In the genomic region with DNA sequence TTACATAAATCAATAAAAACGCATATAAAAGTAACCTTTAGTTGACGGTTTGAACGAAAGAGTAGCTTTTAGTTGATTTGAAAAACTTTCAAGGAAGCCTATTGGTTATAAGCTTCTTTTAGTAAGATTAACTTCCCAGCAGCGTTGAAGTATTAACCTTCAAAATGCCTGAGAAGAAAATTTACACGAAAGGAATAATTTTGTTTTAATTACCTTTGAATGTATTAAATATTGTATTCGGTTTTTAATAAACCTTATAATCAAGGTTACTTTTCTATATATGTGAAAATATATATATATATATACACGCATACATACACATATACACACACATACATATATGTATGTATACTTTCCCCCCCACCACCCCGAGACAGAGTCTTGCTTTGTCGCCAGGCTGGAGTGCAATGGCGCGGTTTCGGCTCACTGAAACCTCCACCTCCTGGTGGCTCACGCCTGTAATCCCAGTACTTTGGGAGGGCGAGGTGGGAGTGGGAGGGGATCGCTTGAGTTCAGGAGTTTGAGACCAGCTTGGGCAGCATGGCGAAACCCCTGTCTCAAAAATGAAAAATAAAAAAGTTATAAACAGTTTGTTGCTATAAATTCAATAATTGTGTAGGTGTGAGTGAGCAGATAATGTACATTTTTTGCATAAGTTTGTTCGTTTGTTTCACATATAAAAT, we compare ENCODE assay signal across 8 cellular contexts. TPM values are rescaled to one million over a fixed set of nuclear protein-coding genes. Genes with fewer than 3 reads are reported as not detected.
DNase-seq lines count a peak whose midpoint lies in the region; ATAC-seq and TF ChIP-seq lines count a peak whose summit lies in the region.

No MANE protein-coding gene starts in this region.

- TF ChIP-seq CTCF in PC-3 (conservative IDR thresholded peaks at IDR 0.05; ENCODE audit: low read depth, low read length): peak; percentile 46; the same call in 1 of the 2 replicates
- TF ChIP-seq CTCF in fibroblast of villous mesenchyme (IDR thresholded peaks at IDR 0.05; ENCODE audit: insufficient read depth, low read depth, low read length): peak; percentile 53
- peak in 2 of 3 experiments; percentile 19 to 54 for TF ChIP-seq CTCF in testis (IDR thresholded peaks at IDR 0.05)

- no peaks in the 10 kb centered on the region for H3K79me2 ChIP-seq in PC-3 (ENCODE audit: low read length)

- H3K9ac ChIP-seq in BLaER1 treated with 17β-estradiol and CSF1 and Interleukin-3, amounts not matched to agents 10 nM and 100 nM: peak overlapping the region; percentile 87 to 98 (median 95)
- peak overlapping the region; percentile 93 for H3K9ac ChIP-seq in PC-3 (ENCODE audit: low read length)

- H3K36me3 ChIP-seq in BLaER1 treated with 17β-estradiol and CSF1 and Interleukin-3, amounts not matched to agents 10 nM and 100 nM: no peaks in the 10 kb centered on the region
- H3K36me3 ChIP-seq in PC-3 (ENCODE audit: low read depth, low read length) (no peaks in the 10 kb centered on the region), neuron (ENCODE audit: insufficient read depth, low read length) (no peaks in the 10 kb centered on the region), testis (ENCODE audit: low read depth, missing control alignments) (no peaks in the 10 kb centered on the region)

- no peaks in the 10 kb centered on the region for H3K27me3 ChIP-seq in BLaER1 treated with 17β-estradiol and CSF1 and Interleukin-3, amounts not matched to agents 10 nM and 100 nM
- H3K27me3 ChIP-seq in PC-3 (ENCODE audit: low read length): no peaks in the 10 kb centered on the region
- H3K27me3 ChIP-seq in neuron (ENCODE audit: insufficient read depth, low read length): peaks cover 3% of the 10 kb centered on the region
- H3K27me3 ChIP-seq in testis: no peaks in the 10 kb centered on the region

- TF ChIP-seq POLR2A in testis (IDR thresholded peaks at IDR 0.05): no peak

- peaks cover 11 to 20% (median 14%) of the 10 kb centered on the region in 10 experiments; a peak in 18 of 20 replicates for H3K4me1 ChIP-seq in BLaER1 treated with 17β-estradiol and CSF1 and Interleukin-3, amounts not matched to agents 10 nM and 100 nM
- H3K4me1 ChIP-seq in PC-3 (ENCODE audit: insufficient read depth, low read length): peaks cover 12% of the 10 kb centered on the region
- H3K4me1 ChIP-seq in neuron (ENCODE audit: insufficient read depth, low read length): peaks cover 4% of the 10 kb centered on the region
- peaks cover 6% of the 10 kb centered on the region for H3K4me1 ChIP-seq in testis

- H3K27ac ChIP-seq in BLaER1 treated with 17β-estradiol and CSF1 and Interleukin-3, amounts not matched to agents 10 nM and 100 nM: peak overlapping the region in 10 of 11 experiments; percentile 85 to 98 (median 96); a peak in 20 of 22 replicates
- H3K27ac ChIP-seq in PC-3 (ENCODE audit: low read length): peak overlapping the region; percentile 73
- peak overlapping the region; percentile 95 to 96 for H3K27ac ChIP-seq in testis

- no peaks in the 10 kb centered on the region for H3K9me2 ChIP-seq in PC-3 (replicated peaks; ENCODE audit: low read length)

- H3F3A ChIP-seq in PC-3 (ENCODE audit: low read length, unreplicated experiment): no peaks in the 10 kb centered on the region

- CTCF ChIA-PET in PC-3 (lab: Charles Lee): interaction anchor here (0.6 to 1.1 kb wide), 6 partner anchors 22 to 86 kb away, joined by 3 to 14 read pairs (median 5); a partner anchor contains a TSS

- ATAC-seq in GM21390 (IDR thresholded peaks at IDR 0.05; ENCODE audit: unreplicated experiment) (peak; percentile 49), PC-3 (peak; percentile 69)

- peak; percentile 74 for DNase-seq in Jurkat, Clone E6-1 (ENCODE audit: low read depth, low spot score)
- DNase-seq in PC-3: peak; percentile 75
- peak; percentile 75 to 79 for DNase-seq in activated T-cell treated with anti-CD3 and anti-CD28 coated beads, Interleukin-2, amount 50 U/mL, for 48 hours
- peak; percentile 54 for DNase-seq in fibroblast of villous mesenchyme (ENCODE audit: low read depth)
- peak; percentile 63 for DNase-seq in testis

- H4K20me1 ChIP-seq in BLaER1 treated with 17β-estradiol and CSF1 and Interleukin-3, amounts not matched to agents 10 nM and 100 nM: no peaks in the 10 kb centered on the region
- H4K20me1 ChIP-seq in PC-3 (ENCODE audit: low read length): no peaks in the 10 kb centered on the region

- WGBS in testis, 2 donors: 3 to 6% methylated on average over 17 of the region's 17 CpGs

- peak overlapping the region; percentile 73 to 86 (median 80) for H3K4me2 ChIP-seq in BLaER1 treated with 17β-estradiol and CSF1 and Interleukin-3, amounts not matched to agents 10 nM and 100 nM
- peak overlapping the region; percentile 89 for H3K4me2 ChIP-seq in PC-3 (ENCODE audit: low read length)

- no TSS peak for BruUV-seq in PC-3 (replicated peaks; lab: Mats Ljungman, UMichigan)

- peak overlapping the region; percentile 64 to 90 (median 81) for H3K4me3 ChIP-seq in BLaER1 treated with 17β-estradiol and CSF1 and Interleukin-3, amounts not matched to agents 10 nM and 100 nM
- H3K4me3 ChIP-seq in Jurkat, Clone E6-1 (ENCODE audit: low read length): peak overlapping the region; percentile 89
- H3K4me3 ChIP-seq in PC-3 (ENCODE audit: low read length) (peak overlapping the region; percentile 76), fibroblast of villous mesenchyme (ENCODE audit: low read depth, low read length) (peak overlapping the region; percentile 83), neuron (ENCODE audit: low read length) (peak overlapping the region; percentile 97), testis (peak overlapping the region; percentile 84 to 97)

- H3K9me3 ChIP-seq in BLaER1 treated with 17β-estradiol and CSF1 and Interleukin-3, amounts not matched to agents 10 nM and 100 nM (replicated peaks in 1 of 11): peaks cover 0 to 5% (median 0%) of the 10 kb centered on the region in 11 experiments; a peak in 3 of 22 replicates
- H3K9me3 ChIP-seq in PC-3 (ENCODE audit: low read length) (no peaks in the 10 kb centered on the region), neuron (ENCODE audit: low read length) (no peaks in the 10 kb centered on the region), testis (no peaks in the 10 kb centered on the region)

- H2AFZ ChIP-seq in PC-3 (ENCODE audit: low read length) (peak overlapping the region; percentile 90), neuron (ENCODE audit: low read depth, low read length) (peak overlapping the region; percentile 99)

- POLR2A ChIA-PET in PC-3 (lab: Charles Lee; ENCODE audit: unreplicated experiment): interaction anchor here (0.7 kb wide), 1 partner anchor 28 kb away, joined by 22 read pairs; no protein-coding TSS in a partner anchor

- intact Hi-C loops in PC-3 (cut with micrococcal nuclease): loop anchor here (1.0 to 5.0 kb wide), 5 partner anchors 21 to 239 kb away; no protein-coding TSS in a partner anchor
- intact Hi-C loops in testis (cut with DNase I; ENCODE audit: low total_unique reads): loop anchor here (10.0 kb wide), 1 partner anchor 57 kb away; a partner anchor contains a TSS

RNA-seq across cellular contexts. Expression of a gene that starts 57.6 kb away (rescaled TPM):
- 111 TPM for polyA plus RNA-seq in Jurkat, Clone E6-1 (2012; ENCODE audit: insufficient read depth, insufficient read length)
- 18.9 and 30.5 TPM in 2 replicates for total RNA-seq in PC-3 (2014; rRNA removed)
- total RNA-seq in fibroblast of villous mesenchyme: 10.6 and 12.1 TPM in 2 replicates
- total RNA-seq in testis: 10 to 100 TPM; 27.0 to 36.0 TPM
- polyA plus RNA-seq in testis (ENCODE audit: insufficient read depth, low read depth, low replicate concordance): 60.3 TPM

Comparison
In these comparisons a context has a peak if more than half of its experiments do, and no peak if none do; other contexts are left out.
1. Peak in every context shown above with its lines: DNase-seq, ATAC-seq, H3K4me3 ChIP-seq and H3K27ac ChIP-seq.